In the genomic region with DNA sequence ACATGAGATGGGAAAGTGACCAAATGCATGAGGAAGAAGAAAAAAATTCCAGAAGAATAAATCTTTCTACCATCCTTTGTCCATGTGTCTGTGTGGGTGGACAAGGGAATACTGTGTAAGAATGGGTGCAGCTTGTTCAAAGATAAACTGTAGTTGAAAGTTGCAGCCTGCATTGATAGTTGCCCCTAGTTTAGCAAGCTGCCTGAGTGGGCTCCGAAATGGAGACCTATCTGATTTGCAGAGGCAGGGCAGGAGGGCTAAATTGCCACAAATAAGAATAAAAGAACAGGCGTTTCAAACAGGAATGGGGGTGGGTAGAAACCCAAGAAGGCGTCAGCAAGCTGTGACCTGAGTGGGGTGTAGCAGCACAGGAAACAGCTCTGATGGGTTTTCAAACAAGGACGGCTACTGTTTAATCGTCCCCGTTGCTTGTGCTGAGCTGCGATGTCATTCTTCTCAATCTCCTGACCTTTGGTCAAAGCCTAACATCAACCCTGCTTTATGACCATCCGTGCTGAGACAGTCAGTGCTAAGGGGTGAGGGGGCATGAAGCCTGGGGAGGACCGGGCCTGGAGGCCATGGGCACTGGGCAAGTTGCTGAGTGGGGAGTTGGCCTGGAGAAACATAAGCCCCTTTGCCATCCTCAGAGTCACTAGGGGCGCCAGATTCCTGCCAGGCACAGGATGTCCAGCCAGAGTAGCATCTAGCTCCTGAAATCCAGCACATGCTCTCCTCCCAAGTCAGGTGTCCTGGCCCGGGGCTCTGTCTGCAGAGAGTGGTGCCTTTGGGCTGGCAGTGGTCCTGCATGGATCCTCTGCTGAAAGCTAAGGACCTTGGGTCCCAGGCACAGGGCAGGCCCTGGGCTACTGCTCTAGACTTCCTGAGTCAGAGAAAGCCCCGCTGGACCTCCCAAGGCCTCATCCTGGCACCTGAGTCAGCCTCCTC, we compare ENCODE assay signal across 1 cellular context.
TF ChIP-seq lines count a peak whose summit lies in the region.

No MANE protein-coding gene starts in this region.

TF ChIP-seq in HepG2, 621 proteins besides CTCF, POLR2A, EP300 and RAD21 (continued from another document and continues in another):
- TF ChIP-seq ZGPAT (CRISPR knock-in tag; IDR thresholded peaks at IDR 0.05) (no peak), ZBTB38 (CRISPR knock-in tag; IDR thresholded peaks at IDR 0.05) (peak; percentile 49; the same call in 1 of the 2 replicates), ZNF34 (CRISPR knock-in tag; IDR thresholded peaks at IDR 0.05; ENCODE audit: borderline replicate concordance) (no peak), KLF16 (CRISPR knock-in tag; IDR thresholded peaks at IDR 0.05) (no peak), ZNF720 (CRISPR knock-in tag; IDR thresholded peaks at IDR 0.05) (no peak), FOXA3 (CRISPR knock-in tag; IDR thresholded peaks at IDR 0.05) (no peak; the same call in 1 of the 2 replicates), CEBPB (IDR thresholded peaks at IDR 0.05; ENCODE audit: borderline replicate concordance, low read depth, low read length) (no peak), ZNF20 (CRISPR knock-in tag; IDR thresholded peaks at IDR 0.05) (no peak), ZFP36L2 (CRISPR knock-in tag; IDR thresholded peaks at IDR 0.05) (no peak), MBNL3 (CRISPR knock-in tag; conservative IDR thresholded peaks at IDR 0.05) (no peak), ZNF292 (CRISPR knock-in tag; IDR thresholded peaks at IDR 0.05; ENCODE audit: borderline replicate concordance, low read depth) (peak; percentile 72; the same call in 1 of the 2 replicates), PLRG1 (conservative IDR thresholded peaks at IDR 0.05) (no peak), SMAD3 (CRISPR knock-in tag; IDR thresholded peaks at IDR 0.05) (no peak), AHR (CRISPR knock-in tag; IDR thresholded peaks at IDR 0.05) (no peak), ZNF101 (CRISPR knock-in tag; IDR thresholded peaks at IDR 0.05; ENCODE audit: borderline replicate concordance, low read depth) (no peak), CHD4 (IDR thresholded peaks at IDR 0.05; ENCODE audit: borderline replicate concordance, low read length) (no peak), IKZF4 (CRISPR knock-in tag; IDR thresholded peaks at IDR 0.05; ENCODE audit: borderline replicate concordance, low read depth, not compliant biosample characterization) (no peak), SAFB2 (CRISPR knock-in tag; IDR thresholded peaks at IDR 0.05; ENCODE audit: borderline replicate concordance, low read depth) (no peak), MXD4 (CRISPR knock-in tag; IDR thresholded peaks at IDR 0.05) (no peak), ZNF225 (CRISPR knock-in tag; IDR thresholded peaks at IDR 0.05) (no peak), ZNF407 (CRISPR knock-in tag; IDR thresholded peaks at IDR 0.05; ENCODE audit: not compliant biosample characterization) (no peak), ZNF383 (CRISPR knock-in tag; IDR thresholded peaks at IDR 0.05; ENCODE audit: borderline replicate concordance) (peak; percentile 39; the same call in 1 of the 2 replicates), U2AF1 (optimal IDR thresholded peaks at IDR 0.05; ENCODE audit: low read depth, low read length) (no peak), ZNF124 (CRISPR knock-in tag; IDR thresholded peaks at IDR 0.05) (no peak), ZNF614 (CRISPR knock-in tag; IDR thresholded peaks at IDR 0.05; ENCODE audit: borderline replicate concordance) (no peak), GPBP1L1 (CRISPR knock-in tag; IDR thresholded peaks at IDR 0.05) (no peak), PATZ1 (CRISPR knock-in tag; IDR thresholded peaks at IDR 0.05) (peak; percentile 59), ZNF841 (CRISPR knock-in tag; IDR thresholded peaks at IDR 0.05; ENCODE audit: borderline replicate concordance) (no peak), GLI4 (CRISPR knock-in tag; IDR thresholded peaks at IDR 0.05; ENCODE audit: borderline replicate concordance) (no peak), ZZZ3 (CRISPR knock-in tag; IDR thresholded peaks at IDR 0.05; ENCODE audit: borderline replicate concordance) (no peak)
- TF ChIP-seq, protein P1, sequence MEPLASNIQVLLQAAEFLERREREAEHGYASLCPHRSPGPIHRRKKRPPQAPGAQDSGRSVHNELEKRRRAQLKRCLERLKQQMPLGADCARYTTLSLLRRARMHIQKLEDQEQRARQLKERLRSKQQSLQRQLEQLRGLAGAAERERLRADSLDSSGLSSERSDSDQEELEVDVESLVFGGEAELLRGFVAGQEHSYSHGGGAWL (CRISPR knock-in tag; IDR thresholded peaks at IDR 0.05) = no peak
- TF ChIP-seq, protein P2, sequence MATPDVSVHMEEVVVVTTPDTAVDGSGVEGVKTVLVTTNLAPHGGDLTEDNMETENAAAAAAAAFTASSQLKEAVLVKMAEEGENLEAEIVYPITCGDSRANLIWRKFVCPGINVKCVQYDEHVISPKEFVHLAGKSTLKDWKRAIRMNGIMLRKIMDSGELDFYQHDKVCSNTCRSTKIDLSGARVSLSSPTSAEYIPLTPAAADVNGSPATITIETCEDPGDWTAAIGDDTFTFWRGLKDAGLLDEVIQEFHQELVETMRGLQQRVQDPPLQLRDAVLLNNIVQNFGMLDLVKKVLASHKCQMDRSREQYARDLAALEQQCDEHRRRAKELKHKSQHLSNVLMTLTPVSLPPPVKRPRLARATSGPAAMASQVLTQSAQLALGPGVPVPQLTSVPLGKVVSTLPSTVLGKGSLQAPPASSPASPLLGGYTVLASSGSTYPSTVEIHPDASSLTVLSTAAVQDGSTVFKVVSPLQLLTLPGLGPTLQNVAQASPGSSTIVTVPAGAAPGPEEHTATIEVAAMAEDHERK (CRISPR knock-in tag; IDR thresholded peaks at IDR 0.05; ENCODE audit: low read depth) = no peak
- TF ChIP-seq, protein P3, sequence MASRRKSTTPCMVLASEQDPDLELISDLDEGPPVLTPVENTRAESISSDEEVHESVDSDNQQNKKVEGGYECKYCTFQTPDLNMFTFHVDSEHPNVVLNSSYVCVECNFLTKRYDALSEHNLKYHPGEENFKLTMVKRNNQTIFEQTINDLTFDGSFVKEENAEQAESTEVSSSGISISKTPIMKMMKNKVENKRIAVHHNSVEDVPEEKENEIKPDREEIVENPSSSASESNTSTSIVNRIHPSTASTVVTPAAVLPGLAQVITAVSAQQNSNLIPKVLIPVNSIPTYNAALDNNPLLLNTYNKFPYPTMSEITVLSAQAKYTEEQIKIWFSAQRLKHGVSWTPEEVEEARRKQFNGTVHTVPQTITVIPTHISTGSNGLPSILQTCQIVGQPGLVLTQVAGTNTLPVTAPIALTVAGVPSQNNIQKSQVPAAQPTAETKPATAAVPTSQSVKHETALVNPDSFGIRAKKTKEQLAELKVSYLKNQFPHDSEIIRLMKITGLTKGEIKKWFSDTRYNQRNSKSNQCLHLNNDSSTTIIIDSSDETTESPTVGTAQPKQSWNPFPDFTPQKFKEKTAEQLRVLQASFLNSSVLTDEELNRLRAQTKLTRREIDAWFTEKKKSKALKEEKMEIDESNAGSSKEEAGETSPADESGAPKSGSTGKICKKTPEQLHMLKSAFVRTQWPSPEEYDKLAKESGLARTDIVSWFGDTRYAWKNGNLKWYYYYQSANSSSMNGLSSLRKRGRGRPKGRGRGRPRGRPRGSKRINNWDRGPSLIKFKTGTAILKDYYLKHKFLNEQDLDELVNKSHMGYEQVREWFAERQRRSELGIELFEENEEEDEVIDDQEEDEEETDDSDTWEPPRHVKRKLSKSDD (CRISPR knock-in tag; IDR thresholded peaks at IDR 0.05; ENCODE audit: low read depth) = no peak
- TF ChIP-seq, protein P4, sequence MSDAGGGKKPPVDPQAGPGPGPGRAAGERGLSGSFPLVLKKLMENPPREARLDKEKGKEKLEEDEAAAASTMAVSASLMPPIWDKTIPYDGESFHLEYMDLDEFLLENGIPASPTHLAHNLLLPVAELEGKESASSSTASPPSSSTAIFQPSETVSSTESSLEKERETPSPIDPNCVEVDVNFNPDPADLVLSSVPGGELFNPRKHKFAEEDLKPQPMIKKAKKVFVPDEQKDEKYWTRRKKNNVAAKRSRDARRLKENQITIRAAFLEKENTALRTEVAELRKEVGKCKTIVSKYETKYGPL (CRISPR knock-in tag; IDR thresholded peaks at IDR 0.05) = no peak
